ENCODE assay signal across 9 cellular contexts in the genomic region with DNA sequence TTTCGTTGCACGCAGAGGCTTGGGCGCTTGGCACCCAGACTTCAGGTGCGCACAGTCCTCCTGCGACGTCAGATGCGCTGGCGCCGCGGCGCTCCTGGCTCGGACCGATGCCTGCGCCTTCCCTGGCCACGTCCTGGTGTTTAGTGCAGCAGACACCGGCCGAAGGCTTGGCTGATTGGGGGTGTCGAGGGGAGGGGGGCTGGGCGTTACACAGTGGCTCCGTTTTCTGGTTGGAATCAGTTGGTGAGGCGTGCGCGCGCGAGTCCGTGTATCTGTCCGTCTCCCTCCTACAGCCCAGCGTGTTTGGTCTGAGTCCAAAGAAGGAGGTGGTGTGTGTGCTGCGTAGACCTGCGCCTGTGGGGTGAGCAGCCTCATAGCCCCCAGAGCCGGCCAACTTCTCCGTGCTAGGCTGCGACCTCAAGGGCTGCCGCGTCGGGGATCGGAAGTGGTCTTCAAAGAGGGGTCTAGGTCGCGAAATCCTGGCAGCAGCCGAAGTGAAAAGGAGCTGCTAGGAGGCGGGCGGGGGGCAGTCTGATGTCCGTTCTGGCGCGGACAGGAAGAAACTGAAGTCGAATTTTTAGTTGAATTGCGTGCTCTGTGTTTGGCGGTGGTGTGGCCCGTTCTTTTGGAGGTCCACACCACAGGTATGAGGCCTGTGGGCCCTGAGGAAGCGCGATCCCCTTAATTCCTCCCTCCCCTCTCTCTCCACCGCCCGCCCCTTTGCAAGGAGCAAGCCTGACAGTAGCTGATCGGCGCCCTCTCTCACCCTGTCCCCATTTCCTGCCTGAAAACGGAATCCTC. TPM values are rescaled to one million over a fixed set of nuclear protein-coding genes. Genes with fewer than 3 reads are reported as not detected.
DNase-seq lines count a peak whose midpoint lies in the region; ATAC-seq and TF ChIP-seq lines count a peak whose summit lies in the region.
"Had no signal": no experiment of that assay in that cellular context is flagged by ENCODE, and none has a peak within 500 bp of the region (broad histone marks: within the 10 kb centered on the region; RNA-seq: fewer than 3 reads in every experiment).

No MANE protein-coding gene starts in this region.

- H3K4me3 ChIP-seq in GM23338 (peak overlapping the region; percentile 91), iPS-11a (ENCODE audit: low read depth, low read length) (peak overlapping the region; percentile 72), gastrocnemius medialis (peak overlapping the region in 3 of 4 donors; percentile 15 to 39 (median 38))

- no peaks in the 10 kb centered on the region for H3K9me2 ChIP-seq in GM23338 (ENCODE audit: insufficient read depth)

- no peak overlapping the region for H3K27ac Mint-ChIP-seq in GM23338

- H3K36me3 Mint-ChIP-seq in GM23338 (ENCODE audit: low read depth) = no peaks in the 10 kb centered on the region; the same call in 2 of the 3 replicates

- H3K4me2 ChIP-seq in GM23338 = peak overlapping the region; percentile 100

- intact Hi-C loops in gastrocnemius medialis (cut with DNase I; ENCODE audit: low total_unique reads) = no loop called here

- H3F3A ChIP-seq in GM23338 (replicated peaks; ENCODE audit: low read depth) = no peaks in the 10 kb centered on the region

- H2AFZ ChIP-seq in GM23338 = peak overlapping the region; percentile 90

- H3K9me3 ChIP-seq in gastrocnemius medialis = no peaks in the 10 kb centered on the region

- DNase-seq in GM23338 (ENCODE audit: low spot score) (peak; percentile 68), gastrocnemius medialis (no peak), SHP77 treated with DMSO at 0.1 percent for 48 hours (lab: John Stamatoyannopoulos, UW) (no peak)
- DNase-seq: NCI-H1436 had no signal

- peaks cover 47% of the 10 kb centered on the region for H3K27me3 Mint-ChIP-seq in GM23338 (ENCODE audit: insufficient read depth, low read depth, poor library complexity)

- in situ Hi-C loops in gastrocnemius medialis (cut with MboI; ENCODE audit: low sequenced_read_pairs in 4 of 4) = loop anchor here in 1 of 4 donors (25.0 kb wide), 1 partner anchor 309 kb away; no protein-coding TSS in a partner anchor

- H3K27ac ChIP-seq in GM23338 (ENCODE audit: low read depth) (no peak overlapping the region), angular gyrus (ENCODE audit: low read depth, low read length) (peak overlapping the region; percentile 89), gastrocnemius medialis (no peak overlapping the region)

- ATAC-seq in GM23338 (peak; percentile 20), gastrocnemius medialis (no peak), HG03135 (IDR thresholded peaks at IDR 0.05; ENCODE audit: unreplicated experiment) (no peak), GM21528 (IDR thresholded peaks at IDR 0.05; ENCODE audit: low FRiP score, unreplicated experiment) (no peak), GM18861 (IDR thresholded peaks at IDR 0.05; ENCODE audit: unreplicated experiment) (no peak)

- peaks cover 14% of the 10 kb centered on the region for H4K20me1 ChIP-seq in GM23338 (replicated peaks; ENCODE audit: insufficient read depth)

- H3K27me3 ChIP-seq in GM23338 (ENCODE audit: insufficient read depth) (peaks cover 74% of the 10 kb centered on the region), gastrocnemius medialis (peaks cover 24 to 38% (median 35%) of the 10 kb centered on the region in 3 donors)

- no peaks in the 10 kb centered on the region for H3K9me3 Mint-ChIP-seq in GM23338

- no peaks in the 10 kb centered on the region for H3K36me3 ChIP-seq in GM23338 (ENCODE audit: insufficient read depth)
- no peaks in the 10 kb centered on the region for H3K36me3 ChIP-seq in gastrocnemius medialis

- no peak for TF ChIP-seq POLR2A in gastrocnemius medialis (IDR thresholded peaks at IDR 0.05)

- peak overlapping the region; percentile 93 for H3K4me3 Mint-ChIP-seq in GM23338

- TF ChIP-seq CTCF in GM23338 (conservative IDR thresholded peaks at IDR 0.05; ENCODE audit: low read depth in 2 of 2) (peak in 1 of 2 experiments; percentile 7; a peak in 1 of 4 replicates), gastrocnemius medialis (IDR thresholded peaks at IDR 0.05 in 4 of 5, conservative IDR thresholded peaks at IDR 0.05 in 1 of 5) (no peak)

- peaks cover 43% of the 10 kb centered on the region for H3K79me2 ChIP-seq in GM23338 (replicated peaks; ENCODE audit: insufficient read depth)

- H3K4me1 ChIP-seq in GM23338 (ENCODE audit: insufficient read depth) (peaks cover 28% of the 10 kb centered on the region), gastrocnemius medialis (no peaks in the 10 kb centered on the region)

- H3K4me1 Mint-ChIP-seq in GM23338 = peaks cover 41% of the 10 kb centered on the region

TF ChIP-seq in GM23338, 12 proteins besides CTCF, POLR2A, EP300 and RAD21:
- TF ChIP-seq ZNF462 (CRISPR knock-in tag; IDR thresholded peaks at IDR 0.05) (no peak), POLR2AphosphoS5 (IDR thresholded peaks at IDR 0.05; ENCODE audit: low read depth) (no peak; the same call in 1 of the 2 replicates), JUNB (IDR thresholded peaks at IDR 0.05; ENCODE audit: unreplicated experiment) (no peak)

RNA-seq across cellular contexts. Expression of gene SYNDIG1, which starts 1.6 kb away (rescaled TPM):
- total RNA-seq in GM23338 (2014; rRNA removed; shearing (Covaris generic)) = 4.8 and 7.4 TPM in 2 replicates
- 2.8 and 3.0 TPM in 2 replicates for polyA plus RNA-seq in GM23338 (2016; fragmentation: Nextera tagmentation; extraction: Ambion mirVana)
- total RNA-seq in gastrocnemius medialis = 1 to 10 TPM in 1 of 4 donors, under 1 TPM in 2, not detected in 1; 0.20 to 1.3 (median 0.66) TPM

Comparison
In these comparisons a context has a peak if more than half of its experiments do, and no peak if none do; other contexts are left out.
1. H3K4me3 ChIP-seq: peak in every context shown above with its lines; median percentile 91 in GM23338; 72 in iPS-11a; 38 in gastrocnemius medialis.